Comparison of ENCODE assay signal across 2 cellular contexts in genomic region chr17:41692722-41693521, GRCh38.
TF ChIP-seq lines count a peak whose summit lies in the region.

No MANE protein-coding gene starts in this region.

TF ChIP-seq in GM12891, 5 proteins besides CTCF, POLR2A, EP300 and RAD21:
- TF ChIP-seq POU2F2 (IDR thresholded peaks at IDR 0.05; ENCODE audit: low read depth, low read length) = peak; percentile 54; the same call in 1 of the 2 replicates
- peak; percentile 77 for TF ChIP-seq POLR2AphosphoS5 (IDR thresholded peaks at IDR 0.05; ENCODE audit: low read depth, low read length)
- no peak for TF ChIP-seq PAX5 (IDR thresholded peaks at IDR 0.05; ENCODE audit: insufficient read depth, low read length, severe bottlenecking)
- no peak for TF ChIP-seq TAF1 (IDR thresholded peaks at IDR 0.05; ENCODE audit: low read depth, low read length)

TF ChIP-seq in GM12878, 131 proteins besides CTCF, POLR2A, EP300 and RAD21:
- peak; percentile 19; the same call in 1 of the 2 replicates for TF ChIP-seq POLR2AphosphoS5 (IDR thresholded peaks at IDR 0.05; ENCODE audit: low read length)
- TF ChIP-seq CHD4 (IDR thresholded peaks at IDR 0.05) = no peak
- TF ChIP-seq MTA3 (IDR thresholded peaks at IDR 0.05; ENCODE audit: borderline replicate concordance, low read length) = peak; percentile 84
- no peak for TF ChIP-seq SMAD1 (IDR thresholded peaks at IDR 0.05; ENCODE audit: low read depth, partially characterized antibody)
- TF ChIP-seq HCFC1 (IDR thresholded peaks at IDR 0.05; ENCODE audit: low read length) = no peak
- peak; percentile 73 for TF ChIP-seq ZBED1 (IDR thresholded peaks at IDR 0.05; ENCODE audit: borderline replicate concordance)
- no peak for TF ChIP-seq ATF7 (IDR thresholded peaks at IDR 0.05; ENCODE audit: low read depth)
- no peak for TF ChIP-seq PBX3 (IDR thresholded peaks at IDR 0.05; ENCODE audit: insufficient replicate concordance, low read depth, low read length)
- TF ChIP-seq CREM (IDR thresholded peaks at IDR 0.05; ENCODE audit: low read depth) = 0 out of 2 replicates have a peak, but pooled peaks have one; percentile 15
- 0 out of 2 replicates have a peak, but pooled peaks have one; percentile 28 for TF ChIP-seq LARP7 (IDR thresholded peaks at IDR 0.05)
- TF ChIP-seq BMI1 (IDR thresholded peaks at IDR 0.05; ENCODE audit: borderline replicate concordance) = 0 out of 2 replicates have a peak, but pooled peaks have one; percentile 15
- TF ChIP-seq BACH1 (IDR thresholded peaks at IDR 0.05; ENCODE audit: borderline replicate concordance) = peak; percentile 44; the same call in 1 of the 2 replicates
- 0 out of 2 replicates have a peak, but pooled peaks have one; percentile 44 for TF ChIP-seq BCLAF1 (IDR thresholded peaks at IDR 0.05)
- 0 out of 3 replicates have a peak, but pooled peaks have one; percentile 2 for TF ChIP-seq POU2F2 (IDR thresholded peaks at IDR 0.05; ENCODE audit: borderline replicate concordance, low read depth, low read length)
- TF ChIP-seq FOS (IDR thresholded peaks at IDR 0.05; ENCODE audit: borderline replicate concordance, extremely low read depth, insufficient read length) = no peak
- peak; percentile 36 for TF ChIP-seq BCL3 (IDR thresholded peaks at IDR 0.05; ENCODE audit: borderline replicate concordance, insufficient read depth, low read depth, low read length, poor library complexity, severe bottlenecking)
